13 cellular contexts compared by ENCODE assay signal in the genomic region with DNA sequence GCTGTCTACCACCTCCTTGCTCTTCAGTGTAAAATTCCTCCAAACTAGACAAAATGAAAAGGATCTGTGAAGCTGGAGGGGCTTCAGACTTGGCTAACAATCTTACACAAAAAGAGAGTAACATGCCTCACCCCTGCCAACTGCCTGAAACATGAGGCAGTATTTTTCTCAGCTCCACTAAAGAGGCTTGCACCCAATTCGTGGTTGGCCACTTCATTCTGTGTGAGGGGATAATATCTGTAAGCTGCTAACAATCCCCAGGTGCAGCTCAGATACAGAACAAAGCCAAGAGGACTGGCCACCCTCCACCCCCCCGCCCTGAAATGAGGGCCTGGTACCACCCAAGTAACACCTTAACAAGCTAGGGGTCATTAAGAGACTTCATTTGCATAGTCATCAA. TPM values are rescaled to one million over a fixed set of nuclear protein-coding genes. Genes with fewer than 3 reads are reported as not detected.
DNase-seq lines count a peak whose midpoint lies in the region; ATAC-seq, FAIRE-seq and TF ChIP-seq lines count a peak whose summit lies in the region.
"Had no signal": no experiment of that assay in that cellular context is flagged by ENCODE, and none has a peak within 500 bp of the region (broad histone marks: within the 10 kb centered on the region; RNA-seq: fewer than 3 reads in every experiment).

No MANE protein-coding gene starts in this region.

- no peak overlapping the region for H2BK120ac ChIP-seq in mesenchymal stem cell (ENCODE audit: low read depth, low read length)

- H3K4me1 ChIP-seq in PC-3 (ENCODE audit: insufficient read depth, low read length) (peaks cover 32% of the 10 kb centered on the region), mesenchymal stem cell (ENCODE audit: control insufficient read depth, insufficient read depth, low read depth, low read length) (peaks cover 5% of the 10 kb centered on the region)

- intact Hi-C loops in PC-3 (cut with micrococcal nuclease) = loop anchor here (1.0 to 5.0 kb wide), 5 partner anchors 26 to 677 kb away; partner anchors contain the start of gene OPA1
- intact Hi-C loops in posterior vena cava (cut with DNase I) = loop anchor here (5.0 to 10.0 kb wide), 3 partner anchors 90 to 680 kb away; partner anchors contain the start of gene OPA1 (in 1 of the 2)

- H3K4me3 ChIP-seq in PC-3 (ENCODE audit: low read length) = peak overlapping the region; percentile 99
- no peak overlapping the region for H3K4me3 ChIP-seq in mesenchymal stem cell (ENCODE audit: insufficient read depth in 1 of 2, low read depth in 1 of 2, low read length in 2 of 2)
- H3K4me3 ChIP-seq: upper lobe of left lung had no signal

- H4K20me1 ChIP-seq in PC-3 (ENCODE audit: low read length) = peaks cover 30% of the 10 kb centered on the region

- peak overlapping the region; percentile 15 for H3K27ac ChIP-seq in PC-3 (ENCODE audit: low read length)
- no peak overlapping the region for H3K27ac ChIP-seq in mesenchymal stem cell (ENCODE audit: low read length, poor library complexity, severe bottlenecking)
- H3K27ac ChIP-seq: skin epidermis, upper lobe of left lung had no signal

- H3K79me2 ChIP-seq in PC-3 (ENCODE audit: low read length) = peaks cover 85% of the 10 kb centered on the region

- H3K4ac ChIP-seq in mesenchymal stem cell (ENCODE audit: low read depth in 1 of 2, low read length in 2 of 2) = no peak overlapping the region

- CTCF ChIA-PET in PC-3 (lab: Charles Lee) = interaction anchor here (0.5 to 1.4 kb wide), 10 partner anchors 26 to 352 kb away, joined by 3 to 17 read pairs (median 4); no protein-coding TSS in a partner anchor

- H3K23ac ChIP-seq in mesenchymal stem cell (ENCODE audit: low read length in 2 of 2) = no peak overlapping the region

- no TSS peak for BruUV-seq in PC-3 (replicated peaks; lab: Mats Ljungman, UMichigan)

- no peak overlapping the region for H4K91ac ChIP-seq in mesenchymal stem cell (ENCODE audit: low read length)

- H4K8ac ChIP-seq in mesenchymal stem cell (ENCODE audit: low read length) = peak overlapping the region; percentile 39

- TF ChIP-seq CTCF in PC-3 (conservative IDR thresholded peaks at IDR 0.05; ENCODE audit: low read depth, low read length) = no peak

- no peaks in the 10 kb centered on the region for H3K9me3 ChIP-seq in PC-3 (ENCODE audit: low read length)
- H3K9me3 ChIP-seq in mesenchymal stem cell (ENCODE audit: control insufficient read depth, low read length) = no peaks in the 10 kb centered on the region
- H3K9me3 ChIP-seq: upper lobe of left lung had no signal

- H3K18ac ChIP-seq in mesenchymal stem cell (ENCODE audit: low read depth in 1 of 2, low read length in 2 of 2) = peak overlapping the region in 1 of 2 experiments; percentile 21

- no peak overlapping the region for H3K14ac ChIP-seq in mesenchymal stem cell (ENCODE audit: low read length in 2 of 2)

- H3F3A ChIP-seq in PC-3 (ENCODE audit: low read length, unreplicated experiment) = no peaks in the 10 kb centered on the region

- H2AK5ac ChIP-seq in mesenchymal stem cell (ENCODE audit: low read length, severe bottlenecking) = peak overlapping the region; percentile 67

- POLR2A ChIA-PET in PC-3 (lab: Charles Lee; ENCODE audit: unreplicated experiment) = interaction anchor here (0.7 to 1.6 kb wide), 4 partner anchors 28 to 98 kb away, joined by 3 to 8 read pairs (median 4); no protein-coding TSS in a partner anchor

- H3K9me2 ChIP-seq in PC-3 (replicated peaks; ENCODE audit: low read length) = no peaks in the 10 kb centered on the region

- no peak overlapping the region for H2BK12ac ChIP-seq in mesenchymal stem cell (ENCODE audit: low read length in 2 of 2)

- 20% methylated on average over 2 of the region's 2 CpGs for WGBS in mesenchymal stem cell

- FAIRE-seq in RCC 7860 (lab: Jason Lieb, UNC) = no peak

- H3K9ac ChIP-seq in PC-3 (ENCODE audit: low read length) (peak overlapping the region; percentile 96), mesenchymal stem cell (ENCODE audit: low read length) (no peak overlapping the region)

- H3K36me3 ChIP-seq in PC-3 (ENCODE audit: low read depth, low read length) (no peaks in the 10 kb centered on the region), mesenchymal stem cell (ENCODE audit: control insufficient read depth in 1 of 2, insufficient read depth in 2 of 2, low read depth in 1 of 2, low read length in 2 of 2) (no peaks in the 10 kb centered on the region)
- H3K36me3 ChIP-seq: upper lobe of left lung had no signal

- peak; percentile 59 to 87 (median 76) for DNase-seq in NCI-H1417 (lab: John Stamatoyannopoulos, UW)
- no peak for DNase-seq in NCI-H1417 treated with DMSO at 0.1 percent for 48 hours (lab: John Stamatoyannopoulos, UW)
- no peak for DNase-seq in PC-3
- DNase-seq in mesenchymal stem cell = no peak
- DNase-seq in RCC 7860 (ENCODE audit: low spot score) = no peak
- DNase-seq in posterior vena cava (ENCODE audit: low spot score) = no peak
- DNase-seq: 8988T, left cardiac atrium, upper lobe of left lung had no signal

- H2AFZ ChIP-seq in PC-3 (ENCODE audit: low read length) = no peak overlapping the region
- no peak overlapping the region for H2AFZ ChIP-seq in mesenchymal stem cell (ENCODE audit: low read depth, low read length)

- H2BK5ac ChIP-seq in mesenchymal stem cell (ENCODE audit: low read depth, low read length, poor library complexity, severe bottlenecking) = no peak overlapping the region

- no peaks in the 10 kb centered on the region for H3K27me3 ChIP-seq in PC-3 (ENCODE audit: low read length)
- H3K27me3 ChIP-seq in mesenchymal stem cell (ENCODE audit: control insufficient read depth in 1 of 2, insufficient read depth in 1 of 2, low read length in 2 of 2) = peaks cover 0 to 4% of the 10 kb centered on the region in 2 experiments
- H3K27me3 ChIP-seq: upper lobe of left lung had no signal

- ATAC-seq in HG02571 (IDR thresholded peaks at IDR 0.05; ENCODE audit: unreplicated experiment) (peak; percentile 1), PC-3 (no peak), HG03135 (IDR thresholded peaks at IDR 0.05; ENCODE audit: unreplicated experiment) (no peak)
- ATAC-seq: left cardiac atrium; natural killer cell treated with Interleukin-12 subunit alpha and Interleukin-12 subunit beta and Interleukin-15 and Interleukin-18, amount 100 ng/mL, for 72 hours had no signal

- no peak overlapping the region for H2BK15ac ChIP-seq in mesenchymal stem cell (ENCODE audit: low read depth, poor library complexity, severe bottlenecking)

- H3K4me2 ChIP-seq in PC-3 (ENCODE audit: low read length) (peak overlapping the region; percentile 93), mesenchymal stem cell (ENCODE audit: low read length, poor library complexity, severe bottlenecking) (no peak overlapping the region)

- H3K79me1 ChIP-seq in mesenchymal stem cell (replicated peaks; ENCODE audit: low read length, poor library complexity, severe bottlenecking) = peaks cover 12% of the 10 kb centered on the region

RNA-seq across cellular contexts. Expression of gene MB21D2, which starts 2.8 kb away (rescaled TPM):
- total RNA-seq in PC-3 (2014; rRNA removed) = 22.5 and 26.0 TPM in 2 replicates
- polyA plus RNA-seq in mesenchymal stem cell (2013, experiment 1 of 2) = 4.7 TPM
- 4.6 TPM for polyA plus RNA-seq in mesenchymal stem cell (2013, experiment 2 of 2)
- total RNA-seq in posterior vena cava = 1 to 10 TPM; 5.2 to 6.3 TPM

Comparison
In these comparisons a context has a peak if more than half of its experiments do, and no peak if none do; other contexts are left out.
1. DNase-seq: peak in NCI-H1417 (3 of 3); none in NCI-H1417 treated with DMSO at 0.1 percent for 48 hours (single experiment), PC-3 (single experiment), mesenchymal stem cell (single experiment), RCC 7860 (single experiment) and posterior vena cava (single experiment).